In the genomic region with DNA sequence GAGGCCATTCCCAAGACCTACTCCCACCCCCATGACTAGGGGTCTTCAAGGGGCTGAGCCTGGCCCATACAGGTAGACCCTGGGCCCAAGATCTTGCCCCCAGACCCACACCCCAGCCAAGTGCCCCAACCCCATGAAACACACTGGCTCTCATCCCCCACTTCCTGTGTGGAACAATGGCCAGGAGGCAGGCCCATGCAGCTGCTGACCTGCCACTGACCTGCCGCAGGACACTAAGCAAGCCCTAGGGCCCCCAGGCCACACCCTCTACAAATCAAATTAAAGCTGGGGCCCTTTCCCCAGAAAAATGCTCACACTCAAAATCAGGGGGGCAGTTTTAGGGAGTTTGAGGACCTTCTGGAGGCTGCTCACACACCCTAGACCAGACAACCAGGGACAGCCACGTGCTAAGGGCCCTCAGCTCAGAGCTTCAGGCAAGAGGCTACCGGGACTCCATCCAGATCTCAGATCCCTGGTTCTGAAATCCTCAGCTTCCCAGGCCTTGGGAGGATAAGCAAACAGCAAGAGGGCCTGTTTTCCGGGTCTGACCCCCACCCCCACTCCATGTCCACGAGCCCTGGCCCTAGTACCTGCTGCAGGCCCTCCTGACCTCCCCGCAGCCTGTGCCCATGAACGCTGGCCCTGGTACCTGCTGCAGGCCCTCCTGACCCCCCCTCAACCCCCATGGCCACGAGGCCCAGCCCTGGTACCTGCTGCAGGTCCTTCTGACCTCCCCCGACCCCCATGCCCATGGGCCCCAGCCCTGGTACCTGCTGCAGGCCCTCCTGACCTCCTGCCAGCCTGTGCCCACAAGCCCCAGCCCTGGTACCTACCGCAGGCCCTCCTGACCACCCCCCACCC, we compare ENCODE assay signal across 12 cellular contexts. TPM values are rescaled to one million over a fixed set of nuclear protein-coding genes. Genes with fewer than 3 reads are reported as not detected.
DNase-seq lines count a peak whose midpoint lies in the region; ATAC-seq and TF ChIP-seq lines count a peak whose summit lies in the region.
"Had no signal": no experiment of that assay in that cellular context is flagged by ENCODE, and none has a peak within 500 bp of the region (broad histone marks: within the 10 kb centered on the region; RNA-seq: fewer than 3 reads in every experiment).

No MANE protein-coding gene starts in this region.

- H3K79me2 ChIP-seq in neural progenitor cell (ENCODE audit: low read depth) = no peaks in the 10 kb centered on the region

- no peak overlapping the region for H2AFZ ChIP-seq in neural progenitor cell (replicated peaks)

- H3K27me3 Mint-ChIP-seq in brain = peaks cover 8% of the 10 kb centered on the region
- H3K27me3 Mint-ChIP-seq in neural progenitor cell (ENCODE audit: insufficient read depth, low read depth) = peaks cover 17% of the 10 kb centered on the region

- H3K9me3 Mint-ChIP-seq in brain (peaks cover 0 to under 1% (median 0%) of the 10 kb centered on the region in 5 experiments), neural progenitor cell (no peaks in the 10 kb centered on the region)
- H3K9me3 Mint-ChIP-seq: activated naive CD4-positive, alpha-beta T cell treated with anti-CD3 and anti-CD28 coated beads for 36 hours; CD4-positive, CD25-positive, alpha-beta regulatory T cell had no signal

- H4K20me1 ChIP-seq in neural progenitor cell (ENCODE audit: low read depth) = no peaks in the 10 kb centered on the region

- H3K36me3 ChIP-seq in neural progenitor cell (no peaks in the 10 kb centered on the region), upper lobe of right lung (no peaks in the 10 kb centered on the region)

- intact Hi-C loops in left ventricle myocardium superior (cut with micrococcal nuclease) (no loop called here), upper lobe of right lung (cut with DNase I) (no loop called here)

- no peak overlapping the region for H3K4me3 ChIP-seq in neural progenitor cell
- H3K4me3 ChIP-seq in upper lobe of right lung = no peak overlapping the region
- H3K4me3 ChIP-seq: SJSA1 had no signal

- H3K9me3 ChIP-seq in neural progenitor cell (ENCODE audit: low read depth) (no peaks in the 10 kb centered on the region), upper lobe of right lung (no peaks in the 10 kb centered on the region)

- H3K9ac ChIP-seq in neural progenitor cell = no peak overlapping the region

- ATAC-seq in left ventricle myocardium superior (peak; percentile 49), upper lobe of right lung (peak; percentile 3), HG02981 (IDR thresholded peaks at IDR 0.05; ENCODE audit: unreplicated experiment) (no peak)

- H3K4me1 Mint-ChIP-seq in brain (peaks cover 50% of the 10 kb centered on the region), neural progenitor cell (peaks cover 46% of the 10 kb centered on the region)
- H3K4me1 Mint-ChIP-seq: CD4-positive, CD25-positive, alpha-beta regulatory T cell had no signal

- H3K27me3 ChIP-seq in neural progenitor cell = no peaks in the 10 kb centered on the region
- H3K27me3 ChIP-seq in upper lobe of right lung = no peaks in the 10 kb centered on the region
- H3K27me3 ChIP-seq: SJSA1 had no signal

- TF ChIP-seq CTCF in brain (conservative IDR thresholded peaks at IDR 0.05) = no peak
- TF ChIP-seq CTCF in neural progenitor cell (IDR thresholded peaks at IDR 0.05) = no peak
- no peak for TF ChIP-seq CTCF in upper lobe of right lung (IDR thresholded peaks at IDR 0.05)

- no peak overlapping the region for H3K4me2 ChIP-seq in neural progenitor cell

- H3K36me3 Mint-ChIP-seq in brain = peaks cover 3% of the 10 kb centered on the region
- no peaks in the 10 kb centered on the region for H3K36me3 Mint-ChIP-seq in neural progenitor cell
- H3K36me3 Mint-ChIP-seq: CD4-positive, CD25-positive, alpha-beta regulatory T cell had no signal

- H3K27ac ChIP-seq in neural progenitor cell (no peak overlapping the region), upper lobe of right lung (peak overlapping the region; percentile 58)
- H3K27ac ChIP-seq: SJSA1 had no signal

- H3F3A ChIP-seq in neural progenitor cell (ENCODE audit: low read depth) = peaks cover 7% of the 10 kb centered on the region

- H3K4me1 ChIP-seq in neural progenitor cell = peaks cover 26% of the 10 kb centered on the region
- H3K4me1 ChIP-seq in upper lobe of right lung = peaks cover 25% of the 10 kb centered on the region

- peak; percentile 7 for DNase-seq in left ventricle myocardium superior
- no peak for DNase-seq in neural progenitor cell (ENCODE audit: low spot score)
- peak; percentile 63 for DNase-seq in upper lobe of right lung
- no peak for DNase-seq in activated CD4-positive, alpha-beta T cell treated with anti-CD3 and anti-CD28 coated beads for 4 hours
- DNase-seq in GM19238 (ENCODE audit: insufficient read length, low spot score) = no peak
- DNase-seq: activated naive CD4-positive, alpha-beta T cell treated with anti-CD3 and anti-CD28 coated beads for 36 hours; CD4-positive, CD25-positive, alpha-beta regulatory T cell; NCI-H2029; stimulated activated CD8-positive, alpha-beta memory T cell treated with anti-CD3 and anti-CD28 coated beads, Interleukin-4, amount 100 ng/mL, for 48 hours had no signal

- peak overlapping the region in 3 of 5 experiments; percentile 36 to 89 (median 47) for H3K27ac Mint-ChIP-seq in brain
- peak overlapping the region; percentile 79 for H3K27ac Mint-ChIP-seq in neural progenitor cell
- H3K27ac Mint-ChIP-seq: activated naive CD4-positive, alpha-beta T cell treated with anti-CD3 and anti-CD28 coated beads for 36 hours; CD4-positive, CD25-positive, alpha-beta regulatory T cell had no signal

- H3K4me3 Mint-ChIP-seq in brain (no peak overlapping the region), neural progenitor cell (peak overlapping the region; percentile 48)
- H3K4me3 Mint-ChIP-seq: activated naive CD4-positive, alpha-beta T cell treated with anti-CD3 and anti-CD28 coated beads for 36 hours; CD4-positive, CD25-positive, alpha-beta regulatory T cell had no signal

RNA-seq across cellular contexts. Expression of gene CARD10, which starts 10.0 kb away (rescaled TPM):
- 3.7 TPM for polyA plus RNA-seq in brain (ENCODE audit: insufficient read depth, low read depth, low replicate concordance)
- 10.0 TPM for total RNA-seq in left ventricle myocardium superior
- 1.5 and 6.2 TPM in 2 replicates for total RNA-seq in neural progenitor cell (ENCODE audit: low replicate concordance)
- total RNA-seq in upper lobe of right lung = 17.0 TPM
- total RNA-seq: activated naive CD4-positive, alpha-beta T cell treated with anti-CD3 and anti-CD28 coated beads for 36 hours; CD4-positive, CD25-positive, alpha-beta regulatory T cell had no signal
- polyA plus RNA-seq: CD4-positive, CD25-positive, alpha-beta regulatory T cell had no signal

RNA-seq across cellular contexts. Expression of gene MFNG, which starts 23.1 kb away (rescaled TPM):
- 6.8 TPM for polyA plus RNA-seq in brain (ENCODE audit: insufficient read depth, low read depth, low replicate concordance)
- total RNA-seq in left ventricle myocardium superior (13.9 TPM), neural progenitor cell (ENCODE audit: low replicate concordance) (2.3 and 10.6 TPM in 2 replicates), upper lobe of right lung (53.5 TPM)
- total RNA-seq: SJSA1 had no signal

RNA-seq across cellular contexts. Expression of gene CDC42EP1, which starts 51.0 kb away (rescaled TPM):
- polyA plus RNA-seq in brain (ENCODE audit: insufficient read depth, low read depth, low replicate concordance) = 69.7 TPM
- total RNA-seq in left ventricle myocardium superior = 14.6 TPM
- total RNA-seq in neural progenitor cell (ENCODE audit: low replicate concordance) = 0.84 and 1.8 TPM in 2 replicates
- 73.9 TPM for total RNA-seq in upper lobe of right lung
- total RNA-seq: CD4-positive, CD25-positive, alpha-beta regulatory T cell had no signal
- polyA plus RNA-seq: CD4-positive, CD25-positive, alpha-beta regulatory T cell had no signal

Comparison
In these comparisons a context has a peak if more than half of its experiments do, and no peak if none do; other contexts are left out.
1. DNase-seq: peak in left ventricle myocardium superior (single experiment) and upper lobe of right lung (single experiment); none in neural progenitor cell (single experiment), activated CD4-positive, alpha-beta T cell treated with anti-CD3 and anti-CD28 coated beads for 4 hours (0 of 2) and GM19238 (single experiment).